13 cellular contexts compared by ENCODE assay signal in genomic region chr1:5729636-5730145, GRCh38.
A peak's percentile ranks its signal among the peaks of the same experiment; 100 is the strongest.
DNase-seq lines count a peak whose midpoint lies in the region; ATAC-seq, FAIRE-seq and TF ChIP-seq lines count a peak whose summit lies in the region.
"Had no signal": no experiment of that assay in that cellular context is flagged by ENCODE, and none has a peak within 500 bp of the region (broad histone marks: within the 10 kb centered on the region; RNA-seq: fewer than 3 reads in every experiment).

No MANE protein-coding gene starts in this region.

- POLR2A ChIA-PET in activated naive CD8-positive, alpha-beta T cell treated with anti-CD3 and anti-CD28 coated beads, Interleukin-2, amount 10 ng/mL, durations not matched to agents 7 days and 5 days (lab: Charles Lee), result no interaction called here
- POLR2A ChIA-PET in H1 (lab: Charles Lee; ENCODE audit: partially characterized antibody), result interaction anchor here (1.5 kb wide), 1 partner anchor 27 kb away, joined by 4 read pairs; no protein-coding TSS in a partner anchor
- POLR2A ChIA-PET in activated CD4-positive, alpha-beta T cell treated with anti-CD3 and anti-CD28 coated beads, Interleukin-2, amount 10 ng/mL, durations not matched to agents 7 days and 5 days (lab: Charles Lee), result no interaction called here

- WGBS in H1 (ENCODE audit: extremely low coverage in 1 of 2, insufficient coverage in 1 of 2, insufficient read length in 1 of 2, insufficient replicate concordance in 2 of 2, low coverage in 1 of 2, low lambda C conversion rate in 2 of 2, missing lambda C conversion rate in 1 of 2), 2 experiments, result 89% methylated on average over 4 of the region's 4 CpGs; no CpG with 5 or more reads in 1 of the 2 experiments

- H4K20me1 ChIP-seq in H1 (replicated peaks in 1 of 2; ENCODE audit: control insufficient read depth in 1 of 2, insufficient read depth in 2 of 2, low read length in 2 of 2), result no peaks in the 10 kb centered on the region
- H4K20me1 ChIP-seq: BLaER1 had no signal

- no peak overlapping the region for H3K23ac ChIP-seq in H1 (ENCODE audit: insufficient read length)

- H2AK5ac ChIP-seq in H1 (ENCODE audit: low read depth, low read length), result no peak overlapping the region

- no peak overlapping the region for H2BK120ac ChIP-seq in H1 (replicated peaks; ENCODE audit: low read depth, low read length)

- TF ChIP-seq EP300 in H1 (IDR thresholded peaks at IDR 0.05; ENCODE audit: borderline replicate concordance in 1 of 2, low read depth in 2 of 2, low read length in 2 of 2), result no peak

- ATAC-seq in activated naive CD8-positive, alpha-beta T cell treated with anti-CD3 and anti-CD28 coated beads, Interleukin-2, amount 10 ng/mL, durations not matched to agents 7 days and 5 days (ENCODE audit: low read depth), result no peak

- H2BK20ac ChIP-seq in H1 (ENCODE audit: low read length), result no peak overlapping the region

- H2AFZ ChIP-seq in H1 (ENCODE audit: low read length), result no peak overlapping the region

- no peak for FAIRE-seq in H1 (lab: Jason Lieb, UNC)

- no peak for TF ChIP-seq CTCF in H1 (IDR thresholded peaks at IDR 0.05; ENCODE audit: control extremely low read depth in 1 of 3, insufficient read depth in 1 of 3, low read depth in 1 of 3, low read length in 3 of 3)
- TF ChIP-seq CTCF in progenitor cell of endocrine pancreas (IDR thresholded peaks at IDR 0.05; ENCODE audit: unreplicated experiment), result no peak

- H3K4me3 ChIP-seq in H1 (ENCODE audit: extremely low read depth in 1 of 4, insufficient read depth in 2 of 4, low read depth in 3 of 4, low read length in 4 of 4), result no peak overlapping the region
- H3K4me3 ChIP-seq: BLaER1 had no signal

- no peak overlapping the region for H3K27ac Mint-ChIP-seq in activated naive CD8-positive, alpha-beta T cell treated with anti-CD3 and anti-CD28 coated beads, Interleukin-2, amount 10 ng/mL, durations not matched to agents 7 days and 5 days
- H3K27ac Mint-ChIP-seq in activated naive CD8-positive, alpha-beta T cell treated with anti-CD3 and anti-CD28 coated beads for 36 hours, result no peak overlapping the region
- H3K27ac Mint-ChIP-seq in progenitor cell of endocrine pancreas, result peak overlapping the region; percentile 79
- no peak overlapping the region for H3K27ac Mint-ChIP-seq in activated CD4-positive, alpha-beta T cell treated with anti-CD3 and anti-CD28 coated beads, Interleukin-2, amount 10 ng/mL, durations not matched to agents 7 days and 5 days
- H3K27ac Mint-ChIP-seq: CD8-positive, alpha-beta memory T cell; HFFc6 had no signal

- H3K79me2 ChIP-seq in H1 (ENCODE audit: control insufficient read depth in 1 of 2, insufficient read depth in 2 of 2, low read length in 2 of 2), result no peaks in the 10 kb centered on the region

- no peak overlapping the region for H2BK12ac ChIP-seq in H1 (ENCODE audit: low read depth, low read length)

- H3K4me1 Mint-ChIP-seq in activated naive CD8-positive, alpha-beta T cell treated with anti-CD3 and anti-CD28 coated beads, Interleukin-2, amount 10 ng/mL, durations not matched to agents 7 days and 5 days, result no peaks in the 10 kb centered on the region
- H3K4me1 Mint-ChIP-seq in activated naive CD8-positive, alpha-beta T cell treated with anti-CD3 and anti-CD28 coated beads for 36 hours, result no peaks in the 10 kb centered on the region
- H3K4me1 Mint-ChIP-seq in progenitor cell of endocrine pancreas (ENCODE audit: low read depth), result peaks cover 22% of the 10 kb centered on the region
- no peaks in the 10 kb centered on the region for H3K4me1 Mint-ChIP-seq in activated CD4-positive, alpha-beta T cell treated with anti-CD3 and anti-CD28 coated beads, Interleukin-2, amount 10 ng/mL, durations not matched to agents 7 days and 5 days
- H3K4me1 Mint-ChIP-seq: CD8-positive, alpha-beta memory T cell had no signal

- H3K56ac ChIP-seq in H1 (replicated peaks; ENCODE audit: insufficient read length, low read depth, low read length), result no peak overlapping the region

- no peak overlapping the region for H3K4me3 Mint-ChIP-seq in activated naive CD8-positive, alpha-beta T cell treated with anti-CD3 and anti-CD28 coated beads, Interleukin-2, amount 10 ng/mL, durations not matched to agents 7 days and 5 days
- no peak overlapping the region for H3K4me3 Mint-ChIP-seq in activated naive CD8-positive, alpha-beta T cell treated with anti-CD3 and anti-CD28 coated beads for 36 hours
- no peak overlapping the region for H3K4me3 Mint-ChIP-seq in progenitor cell of endocrine pancreas (ENCODE audit: low read depth)
- no peak overlapping the region for H3K4me3 Mint-ChIP-seq in activated CD4-positive, alpha-beta T cell treated with anti-CD3 and anti-CD28 coated beads, Interleukin-2, amount 10 ng/mL, durations not matched to agents 7 days and 5 days
- H3K4me3 Mint-ChIP-seq: CD8-positive, alpha-beta memory T cell; HFFc6 had no signal

- no peak overlapping the region for H3K27ac ChIP-seq in H1 (ENCODE audit: low read depth, low read length)
- H3K27ac ChIP-seq: BLaER1 had no signal

- TF ChIP-seq RAD21 in H1 (IDR thresholded peaks at IDR 0.05 in 1 of 2, conservative IDR thresholded peaks at IDR 0.05 in 1 of 2; ENCODE audit: low read depth in 2 of 2, low read length in 2 of 2), result no peak

- no peak overlapping the region for H4K91ac ChIP-seq in H1 (replicated peaks; ENCODE audit: insufficient read length, low read length)

- H3K9ac ChIP-seq in H1 (replicated peaks in 1 of 4; ENCODE audit: extremely low read depth in 1 of 4, low read depth in 3 of 4, low read length in 3 of 4), result peak overlapping the region in 1 of 4 experiments; percentile 13; a peak in 1 of 7 replicates
- H3K9ac ChIP-seq: BLaER1 had no signal

- no peak overlapping the region for H3K4ac ChIP-seq in H1 (replicated peaks; ENCODE audit: insufficient read length, low read depth, low read length)

- no peaks in the 10 kb centered on the region for H3K9me3 Mint-ChIP-seq in activated naive CD8-positive, alpha-beta T cell treated with anti-CD3 and anti-CD28 coated beads, Interleukin-2, amount 10 ng/mL, durations not matched to agents 7 days and 5 days
- no peaks in the 10 kb centered on the region for H3K9me3 Mint-ChIP-seq in activated naive CD8-positive, alpha-beta T cell treated with anti-CD3 and anti-CD28 coated beads for 36 hours
- H3K9me3 Mint-ChIP-seq in progenitor cell of endocrine pancreas (ENCODE audit: low read depth), result no peaks in the 10 kb centered on the region
- H3K9me3 Mint-ChIP-seq in activated CD4-positive, alpha-beta T cell treated with anti-CD3 and anti-CD28 coated beads, Interleukin-2, amount 10 ng/mL, durations not matched to agents 7 days and 5 days, result no peaks in the 10 kb centered on the region

- H3K18ac ChIP-seq in H1 (ENCODE audit: extremely low read depth, low read length), result no peak overlapping the region

- H4K8ac ChIP-seq in H1 (ENCODE audit: extremely low read depth, insufficient read depth, low read length), result peak overlapping the region; percentile 71; the same call in 1 of the 2 replicates

- no peaks in the 10 kb centered on the region for H3K23me2 ChIP-seq in H1 (ENCODE audit: low read depth, low read length)

- no peak for TF ChIP-seq POLR2A in H1 (IDR thresholded peaks at IDR 0.05; ENCODE audit: control extremely low read depth in 1 of 2, low read depth in 2 of 2, low read length in 2 of 2)

- H3K27me3 ChIP-seq in H1 (replicated peaks in 1 of 4; ENCODE audit: control insufficient read depth in 3 of 4, extremely low read depth in 1 of 4, insufficient read depth in 3 of 4, low read length in 3 of 4), result no peaks in the 10 kb centered on the region; a peak in 1 of 7 replicates
- H3K27me3 ChIP-seq: BLaER1 had no signal

- H3K79me1 ChIP-seq in H1 (ENCODE audit: low read depth, low read length), result no peaks in the 10 kb centered on the region

- no peak overlapping the region for H2BK5ac ChIP-seq in H1 (ENCODE audit: low read depth, low read length)

- DNase-seq in activated naive CD8-positive, alpha-beta T cell treated with anti-CD3 and anti-CD28 coated beads, Interleukin-2, amount 10 ng/mL, durations not matched to agents 7 days and 5 days, result peak; percentile 2
- DNase-seq in activated naive CD8-positive, alpha-beta T cell treated with anti-CD3 and anti-CD28 coated beads for 36 hours, result no peak
- DNase-seq in H1 (ENCODE audit: low read depth in 1 of 2, low spot score in 2 of 2) (no peak), progenitor cell of endocrine pancreas (ENCODE audit: low spot score, unreplicated experiment) (no peak), NCI-H446 (lab: John Stamatoyannopoulos, UW) (no peak), OCI-M2 (lab: John Stamatoyannopoulos, UW; ENCODE audit: unreplicated experiment) (no peak)
- no peak for DNase-seq in activated CD4-positive, alpha-beta T cell treated with anti-CD3 and anti-CD28 coated beads, Interleukin-2, amount 10 ng/mL, durations not matched to agents 7 days and 5 days
- DNase-seq: 8988T, AML-193, HCEC 1CT, HFFc6 had no signal

- no peak overlapping the region for H2BK15ac ChIP-seq in H1 (ENCODE audit: low read length)

- no peak overlapping the region for H3K4me2 ChIP-seq in H1 (ENCODE audit: insufficient read depth in 1 of 2, low read depth in 2 of 2, low read length in 2 of 2)
- H3K4me2 ChIP-seq: BLaER1 had no signal

- H3K36me3 Mint-ChIP-seq in activated naive CD8-positive, alpha-beta T cell treated with anti-CD3 and anti-CD28 coated beads, Interleukin-2, amount 10 ng/mL, durations not matched to agents 7 days and 5 days, result no peaks in the 10 kb centered on the region
- H3K36me3 Mint-ChIP-seq in activated naive CD8-positive, alpha-beta T cell treated with anti-CD3 and anti-CD28 coated beads for 36 hours, result no peaks in the 10 kb centered on the region
- H3K36me3 Mint-ChIP-seq in progenitor cell of endocrine pancreas (ENCODE audit: insufficient read depth), result no peaks in the 10 kb centered on the region
- no peaks in the 10 kb centered on the region for H3K36me3 Mint-ChIP-seq in activated CD4-positive, alpha-beta T cell treated with anti-CD3 and anti-CD28 coated beads, Interleukin-2, amount 10 ng/mL, durations not matched to agents 7 days and 5 days (ENCODE audit: low read depth)

- CTCF ChIA-PET in H1 (lab: Charles Lee; ENCODE audit: partially characterized antibody), result interaction anchor here (1.0 to 5.4 kb wide), 3 partner anchors 12 to 215 kb away, joined by 3 to 32 read pairs (median 16); no protein-coding TSS in a partner anchor
- CTCF ChIA-PET in activated CD4-positive, alpha-beta T cell treated with anti-CD3 and anti-CD28 coated beads, Interleukin-2, amount 10 ng/mL, durations not matched to agents 7 days and 5 days (lab: Charles Lee), result no interaction called here

- no peaks in the 10 kb centered on the region for H3K36me3 ChIP-seq in H1 (ENCODE audit: control insufficient read depth in 2 of 4, insufficient read depth in 4 of 4, low read length in 3 of 4)
- H3K36me3 ChIP-seq: BLaER1 had no signal

- H3K14ac ChIP-seq in H1 (ENCODE audit: insufficient read length), result no peak overlapping the region

- peaks cover 3% of the 10 kb centered on the region for H3K27me3 Mint-ChIP-seq in activated naive CD8-positive, alpha-beta T cell treated with anti-CD3 and anti-CD28 coated beads, Interleukin-2, amount 10 ng/mL, durations not matched to agents 7 days and 5 days
- peaks cover 9% of the 10 kb centered on the region for H3K27me3 Mint-ChIP-seq in activated naive CD8-positive, alpha-beta T cell treated with anti-CD3 and anti-CD28 coated beads for 36 hours
- H3K27me3 Mint-ChIP-seq in progenitor cell of endocrine pancreas, result peaks cover 14% of the 10 kb centered on the region
- no peaks in the 10 kb centered on the region for H3K27me3 Mint-ChIP-seq in activated CD4-positive, alpha-beta T cell treated with anti-CD3 and anti-CD28 coated beads, Interleukin-2, amount 10 ng/mL, durations not matched to agents 7 days and 5 days

- H3K4me1 ChIP-seq in H1 (replicated peaks in 1 of 4; ENCODE audit: control insufficient read depth in 3 of 4, insufficient read depth in 4 of 4, low read length in 3 of 4), result peaks cover 0 to 2% (median 0%) of the 10 kb centered on the region in 4 experiments; a peak in 1 of 7 replicates

- H3K9me3 ChIP-seq in H1 (ENCODE audit: insufficient read depth in 2 of 2, low read depth in 1 of 2, low read length in 1 of 2), result no peaks in the 10 kb centered on the region
- H3K9me3 ChIP-seq: BLaER1 had no signal

- no peak overlapping the region for H4K5ac ChIP-seq in H1 (ENCODE audit: insufficient read length, low read depth, low read length)
